8 cellular contexts compared by ENCODE assay signal in genomic region chr19:1812426-1813196, GRCh38. TPM values are rescaled to one million over a fixed set of nuclear protein-coding genes. Genes with fewer than 3 reads are reported as not detected.
DNase-seq lines count a peak whose midpoint lies in the region; ATAC-seq and TF ChIP-seq lines count a peak whose summit lies in the region.

No MANE protein-coding gene starts in this region.

- peak in 1 of 2 donors; percentile 35 for TF ChIP-seq POLR2A in uterus (IDR thresholded peaks at IDR 0.05)

- H3K9me3 Mint-ChIP-seq in T-cell, result no peaks in the 10 kb centered on the region

- DNase-seq in NCI-H1105 treated with DMSO at 0.1 percent for 48 hours (lab: John Stamatoyannopoulos, UW) (peak; percentile 92), T-cell (peak; percentile 58 to 85 (median 74)), amniotic stem cell (lab: John Stamatoyannopoulos, UW) (peak; percentile 83), right atrium auricular region (ENCODE audit: low spot score) (peak; percentile 93), pulmonary artery endothelial cell (ENCODE audit: low read depth, low spot score) (peak; percentile 53), uterus (peak; percentile 85 to 91)

- peak overlapping the region; percentile 85 to 91 for H3K27ac Mint-ChIP-seq in T-cell

- peaks cover 27% of the 10 kb centered on the region for H3K36me3 ChIP-seq in right atrium auricular region
- H3K36me3 ChIP-seq in uterus, result no peaks in the 10 kb centered on the region

- ATAC-seq in HG02678 (IDR thresholded peaks at IDR 0.05; ENCODE audit: unreplicated experiment), result peak; percentile 80
- peak; percentile 77 to 81 (median 80) for ATAC-seq in T-cell (replicated peaks in 1 of 4)

- H3K4me3 ChIP-seq in right atrium auricular region, result peak overlapping the region; percentile 46 to 56
- H3K4me3 ChIP-seq in uterus, result peak overlapping the region; percentile 26 to 39

- H3K27me3 Mint-ChIP-seq in T-cell, result no peaks in the 10 kb centered on the region

- intact Hi-C loops in uterus (cut with DNase I; ENCODE audit: low total_unique reads), result no loop called here

- H3K4me3 Mint-ChIP-seq in T-cell, result peak overlapping the region; percentile 89 to 91 (median 89)

- TF ChIP-seq CTCF in GM12874 (IDR thresholded peaks at IDR 0.05; ENCODE audit: insufficient read depth, low read depth, low read length), result peak; percentile 84
- TF ChIP-seq CTCF in right atrium auricular region (IDR thresholded peaks at IDR 0.05), result peak in 1 of 2 donors; percentile 51
- TF ChIP-seq CTCF in uterus (IDR thresholded peaks at IDR 0.05), result peak; percentile 19 to 50 (median 32)

- H3K27ac ChIP-seq in right atrium auricular region, result peak overlapping the region; percentile 60 to 65
- peak overlapping the region; percentile 74 to 77 for H3K27ac ChIP-seq in uterus

- peaks cover 11 to 13% (median 12%) of the 10 kb centered on the region in 3 donors for H3K4me1 Mint-ChIP-seq in T-cell

- POLR2A ChIA-PET in T-cell (lab: Charles Lee), result no interaction called here

- H3K9me3 ChIP-seq in right atrium auricular region, result no peaks in the 10 kb centered on the region
- no peaks in the 10 kb centered on the region for H3K9me3 ChIP-seq in uterus

- peaks cover 4% of the 10 kb centered on the region for H3K36me3 Mint-ChIP-seq in T-cell

- H3K4me1 ChIP-seq in right atrium auricular region (peaks cover 0 to 24% of the 10 kb centered on the region in 2 donors), uterus (peaks cover 0 to 16% of the 10 kb centered on the region in 2 donors)

- no peaks in the 10 kb centered on the region for H3K27me3 ChIP-seq in right atrium auricular region
- H3K27me3 ChIP-seq in uterus, result no peaks in the 10 kb centered on the region

- CTCF ChIA-PET in T-cell (lab: Charles Lee), result no interaction called here

RNA-seq across cellular contexts. Expression of gene ATP8B3, which starts 0.5 kb away (rescaled TPM):
- total RNA-seq in T-cell (1 to 10 TPM; 3.5 to 5.7 (median 4.0) TPM), right atrium auricular region (under 1 TPM; 0.51 to 0.74 TPM), pulmonary artery endothelial cell (0.92 and 3.3 TPM in 2 replicates), uterus (1 to 10 TPM in 3 of 4 donors, not detected in 1; 1.0 to 3.3 (median 1.7) TPM)

RNA-seq across cellular contexts. Expression of gene REXO1, which starts 35.7 kb away (rescaled TPM):
- total RNA-seq in T-cell (10 to 100 TPM; 68.4 to 97.5 (median 78.7) TPM), right atrium auricular region (10 to 100 TPM in 1 of 2 donors, 1 to 10 TPM in 1; 9.6 to 12.1 TPM), pulmonary artery endothelial cell (6.5 and 6.8 TPM in 2 replicates), uterus (10 to 100 TPM in 2 of 4 donors, 1 to 10 TPM in 2; 1.5 to 67.4 (median 25.1) TPM)

RNA-seq across cellular contexts. Expression of gene KLF16, which starts 50.8 kb away (rescaled TPM):
- total RNA-seq in T-cell (10 to 100 TPM; 29.8 to 61.4 (median 32.7) TPM), right atrium auricular region (1 to 10 TPM; 4.4 to 5.6 TPM), pulmonary artery endothelial cell (7.0 and 9.8 TPM in 2 replicates), uterus (10 to 100 TPM in 1 of 4 donors, 1 to 10 TPM in 1, under 1 TPM in 1, not detected in 1; 0.26 to 17.7 (median 3.9) TPM)

RNA-seq across cellular contexts. Expression of gene ONECUT3, which starts 59.3 kb away (rescaled TPM):
- total RNA-seq in T-cell (under 1 TPM in 2 of 5 donors, not detected in 3; 0.03 TPM), right atrium auricular region (not detected), pulmonary artery endothelial cell (not detected in 2 replicates), uterus (not detected)

Comparison
In these comparisons a context has a peak if more than half of its experiments do, and no peak if none do; other contexts are left out.
1. Peak in every context shown above with its lines: DNase-seq, ATAC-seq, H3K4me3 ChIP-seq and H3K27ac ChIP-seq.